Comparison of ENCODE assay signal across 16 cellular contexts in genomic region chr13:78709028-78709427, GRCh38. TPM values are rescaled to one million over a fixed set of nuclear protein-coding genes. Genes with fewer than 3 reads are reported as not detected.
DNase-seq lines count a peak whose midpoint lies in the region; ATAC-seq and TF ChIP-seq lines count a peak whose summit lies in the region.
"Had no signal": no experiment of that assay in that cellular context is flagged by ENCODE, and none has a peak within 500 bp of the region (broad histone marks: within the 10 kb centered on the region; RNA-seq: fewer than 3 reads in every experiment).

No MANE protein-coding gene starts in this region.

- no peak overlapping the region for H3K4me2 ChIP-seq in osteoblast (ENCODE audit: insufficient read depth, low read length)
- H3K4me2 ChIP-seq: BLaER1 treated with 17β-estradiol and CSF1 and Interleukin-3, amounts not matched to agents 10 nM and 100 nM had no signal

- ATAC-seq in RWPE2 (ENCODE audit: low read depth) (peak; percentile 79), GM21737 (IDR thresholded peaks at IDR 0.05; ENCODE audit: unreplicated experiment) (no peak)

- no peaks in the 10 kb centered on the region for H3K4me1 ChIP-seq in RWPE2 (ENCODE audit: insufficient read depth, poor library complexity, severe bottlenecking)
- no peaks in the 10 kb centered on the region for H3K4me1 ChIP-seq in osteoblast (ENCODE audit: insufficient read depth, low read length)
- H3K4me1 ChIP-seq: BLaER1 treated with 17β-estradiol and CSF1 and Interleukin-3, amounts not matched to agents 10 nM and 100 nM had no signal

- H3K9me3 ChIP-seq in RWPE2 (ENCODE audit: severe bottlenecking) (no peaks in the 10 kb centered on the region), osteoblast (ENCODE audit: low read depth, low read length) (no peaks in the 10 kb centered on the region)
- H3K9me3 ChIP-seq: BLaER1 treated with 17β-estradiol and CSF1 and Interleukin-3, amounts not matched to agents 10 nM and 100 nM had no signal

- H3K27me3 ChIP-seq in RWPE2 (ENCODE audit: insufficient read depth, poor library complexity, severe bottlenecking) (no peaks in the 10 kb centered on the region), osteoblast (ENCODE audit: insufficient read depth, low read length) (no peaks in the 10 kb centered on the region)
- H3K27me3 ChIP-seq: BLaER1 treated with 17β-estradiol and CSF1 and Interleukin-3, amounts not matched to agents 10 nM and 100 nM had no signal

- TF ChIP-seq CTCF in RWPE2 (IDR thresholded peaks at IDR 0.05; ENCODE audit: poor library complexity, severe bottlenecking) (no peak), osteoblast (IDR thresholded peaks at IDR 0.05; ENCODE audit: extremely low read depth, low read depth, low read length) (no peak)

- no peaks in the 10 kb centered on the region for H3K36me3 ChIP-seq in RWPE2 (ENCODE audit: low read depth)
- H3K36me3 ChIP-seq in osteoblast (ENCODE audit: insufficient read depth, low read length) = no peaks in the 10 kb centered on the region
- H3K36me3 ChIP-seq: BLaER1 treated with 17β-estradiol and CSF1 and Interleukin-3, amounts not matched to agents 10 nM and 100 nM had no signal

- H3K4me3 ChIP-seq in RWPE2 (ENCODE audit: severe bottlenecking) = no peak overlapping the region
- no peak overlapping the region for H3K4me3 ChIP-seq in osteoblast (ENCODE audit: insufficient read depth, low read length)
- H3K4me3 ChIP-seq: BLaER1 treated with 17β-estradiol and CSF1 and Interleukin-3, amounts not matched to agents 10 nM and 100 nM had no signal

- no peaks in the 10 kb centered on the region for H4K20me1 ChIP-seq in osteoblast (ENCODE audit: insufficient read depth, low read length)
- H4K20me1 ChIP-seq: BLaER1 treated with 17β-estradiol and CSF1 and Interleukin-3, amounts not matched to agents 10 nM and 100 nM had no signal

- H3K79me2 ChIP-seq in osteoblast (ENCODE audit: insufficient read depth, low read length) = no peaks in the 10 kb centered on the region

- no peak overlapping the region for H3K27ac ChIP-seq in RWPE2 (ENCODE audit: poor library complexity, severe bottlenecking)
- H3K27ac ChIP-seq in epithelial cell of prostate = peak overlapping the region; percentile 20
- no peak overlapping the region for H3K27ac ChIP-seq in osteoblast (ENCODE audit: low read depth, low read length)
- H3K27ac ChIP-seq: BLaER1 treated with 17β-estradiol and CSF1 and Interleukin-3, amounts not matched to agents 10 nM and 100 nM had no signal

- H2AFZ ChIP-seq in osteoblast (ENCODE audit: low read length) = no peak overlapping the region

- DNase-seq in ELR (ENCODE audit: low read depth) (peak; percentile 74), RWPE2 (ENCODE audit: low spot score) (no peak), epithelial cell of prostate (ENCODE audit: low read depth, low spot score) (peak; percentile 69), osteoblast (ENCODE audit: insufficient read length, low spot score, missing footprints) (peak; percentile 9)
- DNase-seq in activated naive CD4-positive, alpha-beta T cell (lab: John Stamatoyannopoulos, UW) = no peak
- DNase-seq in activated CD8-positive, alpha-beta memory T cell treated with anti-CD3 and anti-CD28 coated beads, Interleukin-2, amount 50 U/mL, for 4 hours = no peak
- DNase-seq: DMS79, H9, MM.1S, NCI-H1092, NCI-H146, NCI-H2081, NCI-H446 treated with DMSO at 0.1 percent for 48 hours, SIG-M5 had no signal

RNA-seq across cellular contexts. Expression of gene OBI1, which starts 50.1 kb away (rescaled TPM):
- 12.7 TPM in 2 replicates for total RNA-seq in osteoblast

Comparison
In these comparisons a context has a peak if more than half of its experiments do, and no peak if none do; other contexts are left out.
1. DNase-seq: peak in ELR (single experiment), epithelial cell of prostate (single experiment) and osteoblast (single experiment); none in RWPE2 (single experiment), activated naive CD4-positive, alpha-beta T cell (0 of 4) and activated CD8-positive, alpha-beta memory T cell treated with anti-CD3 and anti-CD28 coated beads, Interleukin-2, amount 50 U/mL, for 4 hours (single experiment).